ENCODE assay signal across 8 cellular contexts in genomic region chr19:39971380-39971841, GRCh38. TPM values are rescaled to one million over a fixed set of nuclear protein-coding genes. Genes with fewer than 3 reads are reported as not detected.
DNase-seq lines count a peak whose midpoint lies in the region; ATAC-seq and TF ChIP-seq lines count a peak whose summit lies in the region.

No MANE protein-coding gene starts in this region.

- H3K27ac ChIP-seq in duodenal mucosa (ENCODE audit: low read depth, low read length) = no peak overlapping the region
- peak overlapping the region; percentile 95 for H3K27ac ChIP-seq in naive thymus-derived CD4-positive, alpha-beta T cell (ENCODE audit: low read depth, low read length)

- peaks cover 0 to 46% (median 23%) of the 10 kb centered on the region in 5 donors for H3K36me3 Mint-ChIP-seq in naive thymus-derived CD4-positive, alpha-beta T cell

- H3K4me3 Mint-ChIP-seq in naive thymus-derived CD4-positive, alpha-beta T cell = peak overlapping the region; percentile 92 to 100 (median 94)

- no peak for TF ChIP-seq CTCF in NB4 (IDR thresholded peaks at IDR 0.05; ENCODE audit: low read depth, low read length)

- CTCF ChIA-PET in naive thymus-derived CD4-positive, alpha-beta T cell (lab: Charles Lee) = interaction anchor here (0.6 to 4.5 kb wide), 29 partner anchors 7 to 426 kb away, joined by 3 to 54 read pairs (median 8); partner anchors contain the start of genes FBL, ZNF546 and ZNF780A

- no peaks in the 10 kb centered on the region for H3K27me3 Mint-ChIP-seq in naive thymus-derived CD4-positive, alpha-beta T cell

- peaks cover 39 to 61% (median 53%) of the 10 kb centered on the region in 7 donors for H3K4me1 Mint-ChIP-seq in naive thymus-derived CD4-positive, alpha-beta T cell

- H3K9ac ChIP-seq in duodenal mucosa (ENCODE audit: low read depth in 1 of 2, low read length in 2 of 2) = peak overlapping the region; percentile 69 to 91

- peak overlapping the region; percentile 95 to 99 (median 97) for H3K27ac Mint-ChIP-seq in naive thymus-derived CD4-positive, alpha-beta T cell

- intact Hi-C loops in naive thymus-derived CD4-positive, alpha-beta T cell (cut with micrococcal nuclease) = loop anchor here (1.0 to 10.0 kb wide), 18 partner anchors 25 to 743 kb away; partner anchors contain the start of genes DYRK1B (in 2 of the 2), MAP3K10 (in 2 of the 2), SERTAD3 (in 2 of the 2) and ZNF780A (in 2 of the 2)

- peaks cover 23 to 33% of the 10 kb centered on the region in 2 donors for H3K36me3 ChIP-seq in duodenal mucosa (ENCODE audit: control insufficient read depth in 1 of 2, insufficient read depth in 2 of 2, low read length in 2 of 2)
- H3K36me3 ChIP-seq in naive thymus-derived CD4-positive, alpha-beta T cell (ENCODE audit: control insufficient read depth in 2 of 3, insufficient read depth in 3 of 3, low read length in 3 of 3) = peaks cover 0 to 37% (median 5%) of the 10 kb centered on the region in 3 experiments

- no peak for ATAC-seq in naive thymus-derived CD4-positive, alpha-beta T cell
- no peak for ATAC-seq in GM21786 (IDR thresholded peaks at IDR 0.05; ENCODE audit: unreplicated experiment)
- no peak for ATAC-seq in HG03520 (IDR thresholded peaks at IDR 0.05; ENCODE audit: unreplicated experiment)

- no peaks in the 10 kb centered on the region for H3K27me3 ChIP-seq in duodenal mucosa (ENCODE audit: control insufficient read depth in 1 of 2, insufficient read depth in 2 of 2, low read length in 2 of 2)
- no peaks in the 10 kb centered on the region for H3K27me3 ChIP-seq in naive thymus-derived CD4-positive, alpha-beta T cell (ENCODE audit: control insufficient read depth in 2 of 2, insufficient read depth in 2 of 2, low read length in 2 of 2)

- H3K4me3 ChIP-seq in NB4 (ENCODE audit: low read depth, low read length) = peak overlapping the region; percentile 90
- peak overlapping the region; percentile 92 for H3K4me3 ChIP-seq in duodenal mucosa (ENCODE audit: low read depth in 1 of 2, low read length in 2 of 2)
- H3K4me3 ChIP-seq in naive thymus-derived CD4-positive, alpha-beta T cell (ENCODE audit: low read length) = peak overlapping the region; percentile 88

- no peak for TF ChIP-seq POLR2A in NB4 (IDR thresholded peaks at IDR 0.05; ENCODE audit: extremely low read depth, insufficient read length)

- H3K9me3 Mint-ChIP-seq in naive thymus-derived CD4-positive, alpha-beta T cell = peaks cover 0 to 3% (median 0%) of the 10 kb centered on the region in 11 donors

- peaks cover 13 to 21% of the 10 kb centered on the region in 2 donors for H3K4me1 ChIP-seq in duodenal mucosa (ENCODE audit: control insufficient read depth in 1 of 2, insufficient read depth in 2 of 2, low read length in 2 of 2)
- peaks cover 27 to 32% of the 10 kb centered on the region in 2 donors for H3K4me1 ChIP-seq in naive thymus-derived CD4-positive, alpha-beta T cell (ENCODE audit: control insufficient read depth in 2 of 2, insufficient read depth in 2 of 2, low read length in 2 of 2)

- peak; percentile 27 for DNase-seq in ELR (ENCODE audit: low read depth)
- DNase-seq in NB4 (ENCODE audit: low read depth) = no peak
- DNase-seq in naive thymus-derived CD4-positive, alpha-beta T cell = peak in 1 of 9 donors; percentile 4
- DNase-seq in hippocampal formation (lab: John Stamatoyannopoulos, UW) = no peak
- DNase-seq in stimulated activated CD4-positive, alpha-beta T cell treated with anti-CD3 and anti-CD28 coated beads, Interleukin-12 subunit alpha, Interleukin-12 subunit beta, amount 100 ng/mL, for 4 hours = no peak

- POLR2A ChIA-PET in naive thymus-derived CD4-positive, alpha-beta T cell (lab: Charles Lee) = interaction anchor here (0.8 to 3.8 kb wide), 17 partner anchors 8 to 138 kb away, joined by 3 to 91 read pairs (median 16); partner anchors contain the start of genes DYRK1B, FCGBP, ZNF546 and ZNF780A

- H3K9me3 ChIP-seq in duodenal mucosa (ENCODE audit: control insufficient read depth in 1 of 2, low read length in 2 of 2) = no peaks in the 10 kb centered on the region
- no peaks in the 10 kb centered on the region for H3K9me3 ChIP-seq in naive thymus-derived CD4-positive, alpha-beta T cell (ENCODE audit: control insufficient read depth in 2 of 3, low read length in 3 of 3)

RNA-seq across cellular contexts. Expression of gene PSMC4, which starts 0.4 kb away (rescaled TPM):
- 100 to 1,000 TPM in 1 of 5 experiments, 10 to 100 TPM in 4; 48.7 to 146 (median 69.1) TPM for total RNA-seq in naive thymus-derived CD4-positive, alpha-beta T cell
- 10 to 100 TPM; 73.5 to 91.1 TPM for polyA plus RNA-seq in naive thymus-derived CD4-positive, alpha-beta T cell

RNA-seq across cellular contexts. Expression of gene ZNF546, which starts 25.4 kb away (rescaled TPM):
- 10 to 100 TPM in 2 of 5 experiments, 1 to 10 TPM in 3; 4.7 to 24.8 (median 7.5) TPM for total RNA-seq in naive thymus-derived CD4-positive, alpha-beta T cell
- polyA plus RNA-seq in naive thymus-derived CD4-positive, alpha-beta T cell = 1 to 10 TPM; 7.0 to 7.6 TPM

RNA-seq across cellular contexts. Expression of gene FCGBP, which starts 37.0 kb away (rescaled TPM):
- total RNA-seq in naive thymus-derived CD4-positive, alpha-beta T cell = 100 to 1,000 TPM in 2 of 5 experiments, 10 to 100 TPM in 3; 14.9 to 118 (median 28.1) TPM
- 1 to 10 TPM in 1 of 2 donors, under 1 TPM in 1; 0.57 to 1.6 TPM for polyA plus RNA-seq in naive thymus-derived CD4-positive, alpha-beta T cell
